ENCODE assay signal across 25 cellular contexts in the genomic region with DNA sequence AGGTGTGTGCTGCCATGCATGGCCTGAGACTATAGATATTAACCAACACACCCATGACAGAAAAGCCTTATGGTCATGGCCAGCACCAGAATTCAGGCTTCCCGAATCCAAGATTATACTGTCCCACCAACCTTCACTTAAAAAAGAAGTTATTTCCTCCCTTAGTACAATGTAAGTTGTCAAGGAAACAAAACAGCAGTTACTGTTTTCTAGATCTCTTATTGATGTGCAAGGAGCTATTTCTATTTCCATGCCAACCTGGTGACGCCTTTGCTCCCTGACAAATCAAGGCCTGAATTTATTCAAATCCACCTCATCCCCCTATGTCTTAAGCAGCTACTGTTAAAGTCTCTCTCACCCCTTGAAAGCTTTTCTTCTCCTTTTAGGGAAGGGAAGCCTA.
"Had no signal": no experiment of that assay in that cellular context is flagged by ENCODE, and none has a peak within 500 bp of the region (broad histone marks: within the 10 kb centered on the region; RNA-seq: fewer than 3 reads in every experiment).

No MANE protein-coding gene starts in this region.

- H3K9me3 Mint-ChIP-seq: activated CD4-positive, alpha-beta memory T cell treated with anti-CD3 and anti-CD28 coated beads, Interleukin-2, amount 10 ng/mL, durations not matched to agents 7 days and 5 days; activated naive CD4-positive, alpha-beta T cell treated with anti-CD3 and anti-CD28 coated beads for 36 hours; activated T-helper 17 cell treated with anti-CD3 and anti-CD28 coated beads, Interleukin-2, amount 50 U/mL, for 72 hours; brain; central memory CD8-positive, alpha-beta T cell had no signal

- H3K27me3 ChIP-seq: SJCRH30 had no signal

- H3K9ac ChIP-seq: SK-N-SH had no signal

- H3K4me1 ChIP-seq: SJCRH30 had no signal

- ATAC-seq: activated T-helper 17 cell treated with anti-CD3 and anti-CD28 coated beads, Interleukin-2, amount 50 U/mL, for 72 hours; Panc1 had no signal

- H3K4me2 ChIP-seq: SK-N-SH had no signal

- H3K9me2 ChIP-seq: SK-N-SH had no signal

- H3K4me1 Mint-ChIP-seq: activated CD4-positive, alpha-beta memory T cell treated with anti-CD3 and anti-CD28 coated beads, Interleukin-2, amount 10 ng/mL, durations not matched to agents 7 days and 5 days; activated T-helper 17 cell treated with anti-CD3 and anti-CD28 coated beads, Interleukin-2, amount 50 U/mL, for 72 hours; central memory CD8-positive, alpha-beta T cell had no signal

- H3K27me3 Mint-ChIP-seq: activated CD4-positive, alpha-beta memory T cell treated with anti-CD3 and anti-CD28 coated beads, Interleukin-2, amount 10 ng/mL, durations not matched to agents 7 days and 5 days; activated naive CD8-positive, alpha-beta T cell; activated T-helper 17 cell treated with anti-CD3 and anti-CD28 coated beads, Interleukin-2, amount 50 U/mL, for 72 hours; central memory CD8-positive, alpha-beta T cell had no signal

- H3K4me3 ChIP-seq: SJCRH30 had no signal

- H3K36me3 ChIP-seq: SJCRH30 had no signal

- H3K27ac Mint-ChIP-seq: activated CD4-positive, alpha-beta memory T cell treated with anti-CD3 and anti-CD28 coated beads, Interleukin-2, amount 10 ng/mL, durations not matched to agents 7 days and 5 days; activated naive CD4-positive, alpha-beta T cell treated with anti-CD3 and anti-CD28 coated beads for 36 hours; activated naive CD8-positive, alpha-beta T cell; activated T-helper 17 cell treated with anti-CD3 and anti-CD28 coated beads, Interleukin-2, amount 50 U/mL, for 72 hours had no signal

- H3K36me3 Mint-ChIP-seq: activated naive CD8-positive, alpha-beta T cell; brain had no signal

- H3K27ac ChIP-seq: RWPE1, SJCRH30, VCaP had no signal

- H3K9me3 ChIP-seq: SJCRH30, SK-N-SH had no signal

- DNase-seq: activated CD4-positive, alpha-beta memory T cell treated with anti-CD3 and anti-CD28 coated beads, Interleukin-2, amount 10 ng/mL, durations not matched to agents 7 days and 5 days; activated CD4-positive, alpha-beta T cell treated with anti-CD3 and anti-CD28 coated beads, Interleukin-2, amount 50 U/mL, for 1 hour; activated CD4-positive, CD25-positive, alpha-beta regulatory T cell; activated gamma-delta T cell; activated naive CD4-positive, alpha-beta T cell treated with anti-CD3 and anti-CD28 coated beads for 36 hours; activated T-cell treated with anti-CD3 and anti-CD28 coated beads for 4 hours; activated T-cell treated with anti-CD3 and anti-CD28 coated beads, Interleukin-2, amount 50 U/mL, for 48 hours; amygdala; Karpas-422; NCI-H1092; NCI-H1930; NCI-H2107; NCI-H510A treated with DMSO at 0.1 percent for 48 hours; NCI-H774; Right ventricle myocardium superior; SJCRH30; SK-N-SH; T-helper 1 cell had no signal

- H3K4me3 Mint-ChIP-seq: activated CD4-positive, alpha-beta memory T cell treated with anti-CD3 and anti-CD28 coated beads, Interleukin-2, amount 10 ng/mL, durations not matched to agents 7 days and 5 days; activated naive CD4-positive, alpha-beta T cell treated with anti-CD3 and anti-CD28 coated beads for 36 hours; activated naive CD8-positive, alpha-beta T cell; activated T-helper 17 cell treated with anti-CD3 and anti-CD28 coated beads, Interleukin-2, amount 50 U/mL, for 72 hours; brain; central memory CD8-positive, alpha-beta T cell had no signal
